18 cellular contexts compared by ENCODE assay signal in genomic region chr1:41963636-41964035, GRCh38. TPM values are rescaled to one million over a fixed set of nuclear protein-coding genes. Genes with fewer than 3 reads are reported as not detected.
DNase-seq lines count a peak whose midpoint lies in the region; ATAC-seq and TF ChIP-seq lines count a peak whose summit lies in the region.
"Had no signal": no experiment of that assay in that cellular context is flagged by ENCODE, and none has a peak within 500 bp of the region (broad histone marks: within the 10 kb centered on the region; RNA-seq: fewer than 3 reads in every experiment).

No MANE protein-coding gene starts in this region.

- no peak overlapping the region for H3K4me3 Mint-ChIP-seq in activated CD8-positive, alpha-beta T cell treated with anti-CD3 and anti-CD28 coated beads, Interleukin-2, amount 10 ng/mL, durations not matched to agents 7 days and 5 days
- no peak overlapping the region for H3K4me3 Mint-ChIP-seq in activated CD8-positive, alpha-beta T cell treated with anti-CD3 and anti-CD28 coated beads for 36 hours
- H3K4me3 Mint-ChIP-seq: CD14-positive monocyte; CD8-positive, alpha-beta T cell; GM23338; IgD-negative memory B cell had no signal

- H3K27ac ChIP-seq in caudate nucleus (ENCODE audit: low read depth, low read length) (no peak overlapping the region), esophagus squamous epithelium (no peak overlapping the region)
- H3K27ac ChIP-seq: 22Rv1 had no signal

- peak overlapping the region; percentile 24 for H3K27ac Mint-ChIP-seq in activated CD8-positive, alpha-beta T cell treated with anti-CD3 and anti-CD28 coated beads, Interleukin-2, amount 10 ng/mL, durations not matched to agents 7 days and 5 days
- no peak overlapping the region for H3K27ac Mint-ChIP-seq in activated CD8-positive, alpha-beta T cell treated with anti-CD3 and anti-CD28 coated beads for 36 hours
- H3K27ac Mint-ChIP-seq: CD14-positive monocyte; CD8-positive, alpha-beta T cell; GM23338; IgD-negative memory B cell had no signal

- CTCF ChIA-PET in activated CD8-positive, alpha-beta T cell treated with anti-CD3 and anti-CD28 coated beads, Interleukin-2, amount 10 ng/mL, durations not matched to agents 7 days and 5 days (lab: Charles Lee), result no interaction called here
- CTCF ChIA-PET in activated CD8-positive, alpha-beta T cell treated with anti-CD3 and anti-CD28 coated beads for 36 hours (lab: Charles Lee), result interaction anchor here (0.6 to 2.3 kb wide), 2 partner anchors 23 to 71 kb away, joined by 4 to 7 read pairs; no protein-coding TSS in a partner anchor

- no peaks in the 10 kb centered on the region for H3K36me3 ChIP-seq in esophagus squamous epithelium

- intact Hi-C loops in activated CD8-positive, alpha-beta T cell treated with anti-CD3 and anti-CD28 coated beads for 36 hours (cut with micrococcal nuclease), result no loop called here
- intact Hi-C loops in esophagus squamous epithelium (cut with DNase I), result no loop called here

- no peak for TF ChIP-seq POLR2A in esophagus squamous epithelium (IDR thresholded peaks at IDR 0.05)

- WGBS in esophagus squamous epithelium, 2 donors, result 86 to 88% methylated on average over 6 of the region's 6 CpGs

- no peaks in the 10 kb centered on the region for H3K4me1 Mint-ChIP-seq in activated CD8-positive, alpha-beta T cell treated with anti-CD3 and anti-CD28 coated beads, Interleukin-2, amount 10 ng/mL, durations not matched to agents 7 days and 5 days (ENCODE audit: low read depth)
- peaks cover 3% of the 10 kb centered on the region for H3K4me1 Mint-ChIP-seq in activated CD8-positive, alpha-beta T cell treated with anti-CD3 and anti-CD28 coated beads for 36 hours (ENCODE audit: low read depth)
- H3K4me1 Mint-ChIP-seq: IgD-negative memory B cell had no signal

- POLR2A ChIA-PET in activated CD8-positive, alpha-beta T cell treated with anti-CD3 and anti-CD28 coated beads, Interleukin-2, amount 10 ng/mL, durations not matched to agents 7 days and 5 days (lab: Charles Lee), result no interaction called here
- POLR2A ChIA-PET in activated CD8-positive, alpha-beta T cell treated with anti-CD3 and anti-CD28 coated beads for 36 hours (lab: Charles Lee), result no interaction called here

- no peak for ATAC-seq in activated CD8-positive, alpha-beta T cell treated with anti-CD3 and anti-CD28 coated beads, Interleukin-2, amount 10 ng/mL, durations not matched to agents 7 days and 5 days
- ATAC-seq in activated CD8-positive, alpha-beta T cell treated with anti-CD3 and anti-CD28 coated beads for 36 hours, result no peak
- ATAC-seq in GM21367 (IDR thresholded peaks at IDR 0.05; ENCODE audit: unreplicated experiment), result no peak
- ATAC-seq: CD8-positive, alpha-beta T cell; GM23338 had no signal

- no peak for TF ChIP-seq CTCF in activated CD8-positive, alpha-beta T cell treated with anti-CD3 and anti-CD28 coated beads for 36 hours (IDR thresholded peaks at IDR 0.05)
- TF ChIP-seq CTCF in cardiac fibroblast (IDR thresholded peaks at IDR 0.05; ENCODE audit: low read depth, low read length) (no peak), fibroblast of villous mesenchyme (IDR thresholded peaks at IDR 0.05; ENCODE audit: insufficient read depth, low read depth, low read length) (no peak), esophagus squamous epithelium (IDR thresholded peaks at IDR 0.05) (no peak)

- no peaks in the 10 kb centered on the region for H3K36me3 Mint-ChIP-seq in activated CD8-positive, alpha-beta T cell treated with anti-CD3 and anti-CD28 coated beads, Interleukin-2, amount 10 ng/mL, durations not matched to agents 7 days and 5 days (ENCODE audit: low read depth)
- peaks cover 3% of the 10 kb centered on the region for H3K36me3 Mint-ChIP-seq in activated CD8-positive, alpha-beta T cell treated with anti-CD3 and anti-CD28 coated beads for 36 hours (ENCODE audit: low read depth)
- H3K36me3 Mint-ChIP-seq: CD14-positive monocyte had no signal

- DNase-seq in activated CD8-positive, alpha-beta T cell treated with anti-CD3 and anti-CD28 coated beads, Interleukin-2, amount 10 ng/mL, durations not matched to agents 7 days and 5 days, result no peak
- no peak for DNase-seq in activated CD8-positive, alpha-beta T cell treated with anti-CD3 and anti-CD28 coated beads for 36 hours
- DNase-seq in cardiac fibroblast (ENCODE audit: low read depth in 2 of 2) (peak; percentile 50 to 68), fibroblast of villous mesenchyme (ENCODE audit: low read depth) (peak; percentile 7), caudate nucleus (lab: John Stamatoyannopoulos, UW) (no peak), T-helper 1 cell (no peak), esophagus squamous epithelium (lab: John Stamatoyannopoulos, UW) (no peak)
- DNase-seq: CD8-positive, alpha-beta T cell; COR-L47; DMS153; DND-41; GDM1; KG1 had no signal

- H3K4me1 ChIP-seq in esophagus squamous epithelium, result no peaks in the 10 kb centered on the region

- no peak overlapping the region for H3K4me3 ChIP-seq in cardiac fibroblast (replicated peaks in 1 of 2; ENCODE audit: low read depth in 2 of 2, low read length in 2 of 2)
- H3K4me3 ChIP-seq in fibroblast of villous mesenchyme (ENCODE audit: low read depth, low read length), result no peak overlapping the region
- no peak overlapping the region for H3K4me3 ChIP-seq in esophagus squamous epithelium
- H3K4me3 ChIP-seq: GM23338 had no signal

- no peaks in the 10 kb centered on the region for H3K27me3 ChIP-seq in esophagus squamous epithelium

- peaks cover 0 to 4% (median 4%) of the 10 kb centered on the region in 3 donors for H3K9me3 ChIP-seq in esophagus squamous epithelium

- H3K27me3 Mint-ChIP-seq in activated CD8-positive, alpha-beta T cell treated with anti-CD3 and anti-CD28 coated beads, Interleukin-2, amount 10 ng/mL, durations not matched to agents 7 days and 5 days (ENCODE audit: low read depth), result no peaks in the 10 kb centered on the region
- no peaks in the 10 kb centered on the region for H3K27me3 Mint-ChIP-seq in activated CD8-positive, alpha-beta T cell treated with anti-CD3 and anti-CD28 coated beads for 36 hours

- H3K9me3 Mint-ChIP-seq in activated CD8-positive, alpha-beta T cell treated with anti-CD3 and anti-CD28 coated beads, Interleukin-2, amount 10 ng/mL, durations not matched to agents 7 days and 5 days (ENCODE audit: insufficient read depth), result peaks cover 10% of the 10 kb centered on the region
- H3K9me3 Mint-ChIP-seq in activated CD8-positive, alpha-beta T cell treated with anti-CD3 and anti-CD28 coated beads for 36 hours, result peaks cover 7% of the 10 kb centered on the region
- H3K9me3 Mint-ChIP-seq: GM23338 had no signal

RNA-seq across cellular contexts. Expression of gene HIVEP3, which starts 44.9 kb away (rescaled TPM):
- 10 to 100 TPM; 10.8 to 11.8 TPM for total RNA-seq in activated CD8-positive, alpha-beta T cell treated with anti-CD3 and anti-CD28 coated beads, Interleukin-2, amount 10 ng/mL, durations not matched to agents 7 days and 5 days
- 10 to 100 TPM; 18.6 to 20.4 TPM for total RNA-seq in activated CD8-positive, alpha-beta T cell treated with anti-CD3 and anti-CD28 coated beads for 36 hours
- total RNA-seq in fibroblast of villous mesenchyme (0.86 and 1.6 TPM in 2 replicates), esophagus squamous epithelium (10 to 100 TPM in 1 of 4 donors, 1 to 10 TPM in 3; 3.2 to 11.0 (median 4.2) TPM)

Comparison
In these comparisons a context has a peak if more than half of its experiments do, and no peak if none do; other contexts are left out.
1. DNase-seq: peak in cardiac fibroblast (2 of 2) and fibroblast of villous mesenchyme (single experiment); none in activated CD8-positive, alpha-beta T cell treated with anti-CD3 and anti-CD28 coated beads, Interleukin-2, amount 10 ng/mL, durations not matched to agents 7 days and 5 days (single experiment), activated CD8-positive, alpha-beta T cell treated with anti-CD3 and anti-CD28 coated beads for 36 hours (single experiment), caudate nucleus (0 of 61), T-helper 1 cell (0 of 5) and esophagus squamous epithelium (single experiment).